Comparison of ENCODE assay signal across 2 cellular contexts in genomic region chr13:94950303-94950702, GRCh38.
A peak's percentile ranks its signal among the peaks of the same experiment; 100 is the strongest.
TF ChIP-seq lines count a peak whose summit lies in the region.

No MANE protein-coding gene starts in this region.

TF ChIP-seq in HCT116, 20 proteins besides CTCF, POLR2A, EP300 and RAD21 (continued from another document):
- no peak for TF ChIP-seq REST (IDR thresholded peaks at IDR 0.05; ENCODE audit: low read depth)
- TF ChIP-seq ZFX (IDR thresholded peaks at IDR 0.05) = no peak
- no peak for TF ChIP-seq EGR1 (IDR thresholded peaks at IDR 0.05; ENCODE audit: low read depth)
- no peak for TF ChIP-seq SRF (IDR thresholded peaks at IDR 0.05; ENCODE audit: low read depth)
- no peak for TF ChIP-seq YY1 (IDR thresholded peaks at IDR 0.05; ENCODE audit: extremely low read depth, insufficient replicate concordance, low read depth, low read length)
- no peak for TF ChIP-seq FOSL1 (IDR thresholded peaks at IDR 0.05; ENCODE audit: low read depth)
- no peak for TF ChIP-seq TCF7L2 (IDR thresholded peaks at IDR 0.05; ENCODE audit: borderline replicate concordance, extremely low read depth, insufficient read depth, insufficient read length)
- TF ChIP-seq EZH2 (IDR thresholded peaks at IDR 0.05) = no peak
- no peak for TF ChIP-seq POLR2AphosphoS5 (IDR thresholded peaks at IDR 0.05; ENCODE audit: low read depth, low read length)
- no peak for TF ChIP-seq EZH2phosphoT487 (IDR thresholded peaks at IDR 0.05; ENCODE audit: borderline replicate concordance)
- no peak for TF ChIP-seq ATF3 (IDR thresholded peaks at IDR 0.05)
- TF ChIP-seq ELF1 (IDR thresholded peaks at IDR 0.05; ENCODE audit: borderline replicate concordance, low read depth) = no peak
- TF ChIP-seq MAX (IDR thresholded peaks at IDR 0.05) = no peak
- TF ChIP-seq CEBPB (IDR thresholded peaks at IDR 0.05; ENCODE audit: low read depth) = no peak
- TF ChIP-seq SIN3A (IDR thresholded peaks at IDR 0.05; ENCODE audit: low read depth) = no peak

TF ChIP-seq in K562, 482 proteins besides CTCF, POLR2A, EP300 and RAD21 (continued from another document):
- TF ChIP-seq ZFP30 (CRISPR knock-in tag; IDR thresholded peaks at IDR 0.05; ENCODE audit: borderline replicate concordance) (no peak), ZBTB1 (CRISPR knock-in tag; IDR thresholded peaks at IDR 0.05; ENCODE audit: borderline replicate concordance, low read depth) (no peak), HMBOX1 (IDR thresholded peaks at IDR 0.05) (0 out of 2 replicates have a peak, but pooled peaks have one; percentile 45), DEAF1 (CRISPR knock-in tag; IDR thresholded peaks at IDR 0.05) (peak; percentile 43; the same call in 1 of the 2 replicates), CBX5 (IDR thresholded peaks at IDR 0.05; ENCODE audit: borderline replicate concordance, low read depth) (no peak)
